ENCODE assay signal across 10 cellular contexts in genomic region chr12:65649126-65649525, GRCh38.
DNase-seq lines count a peak whose midpoint lies in the region; ATAC-seq and TF ChIP-seq lines count a peak whose summit lies in the region.
"Had no signal": no experiment of that assay in that cellular context is flagged by ENCODE, and none has a peak within 500 bp of the region (broad histone marks: within the 10 kb centered on the region; RNA-seq: fewer than 3 reads in every experiment).

No MANE protein-coding gene starts in this region.

- DNase-seq in DMS53 (lab: John Stamatoyannopoulos, UW) = peak; percentile 91
- peak; percentile 99 for DNase-seq in pulmonary artery endothelial cell (ENCODE audit: low read depth, low spot score)
- DNase-seq in middle frontal gyrus (ENCODE audit: extremely low spot score, low spot score) = no peak
- DNase-seq in left lobe of liver (ENCODE audit: low spot score) = no peak
- DNase-seq in SIG-M5 (lab: John Stamatoyannopoulos, UW) = no peak
- DNase-seq: right lobe of liver had no signal

- ATAC-seq in esophagus mucosa (peak; percentile 99), HG02970 (IDR thresholded peaks at IDR 0.05; ENCODE audit: low FRiP score, unreplicated experiment) (no peak), left lobe of liver (no peak)
- ATAC-seq: right lobe of liver, WTC11 had no signal

TF ChIP-seq in PFSK-1, 5 proteins besides CTCF, POLR2A, EP300 and RAD21:
- TF ChIP-seq REST (IDR thresholded peaks at IDR 0.05; ENCODE audit: insufficient read depth in 1 of 2, low read depth in 2 of 2, low read length in 2 of 2) = no peak
- peak; percentile 49; the same call in 1 of the 2 replicates for TF ChIP-seq SIN3A (IDR thresholded peaks at IDR 0.05; ENCODE audit: borderline replicate concordance, insufficient read depth, low read length)
- TF ChIP-seq POLR2AphosphoS5 (IDR thresholded peaks at IDR 0.05; ENCODE audit: low read depth, low read length) = no peak

Comparison
In these comparisons a context has a peak if more than half of its experiments do, and no peak if none do; other contexts are left out.
1. DNase-seq: peak in DMS53 (single experiment) and pulmonary artery endothelial cell (single experiment); none in middle frontal gyrus (single experiment), left lobe of liver (single experiment) and SIG-M5 (single experiment).